ENCODE assay signal across 16 cellular contexts in the genomic region with DNA sequence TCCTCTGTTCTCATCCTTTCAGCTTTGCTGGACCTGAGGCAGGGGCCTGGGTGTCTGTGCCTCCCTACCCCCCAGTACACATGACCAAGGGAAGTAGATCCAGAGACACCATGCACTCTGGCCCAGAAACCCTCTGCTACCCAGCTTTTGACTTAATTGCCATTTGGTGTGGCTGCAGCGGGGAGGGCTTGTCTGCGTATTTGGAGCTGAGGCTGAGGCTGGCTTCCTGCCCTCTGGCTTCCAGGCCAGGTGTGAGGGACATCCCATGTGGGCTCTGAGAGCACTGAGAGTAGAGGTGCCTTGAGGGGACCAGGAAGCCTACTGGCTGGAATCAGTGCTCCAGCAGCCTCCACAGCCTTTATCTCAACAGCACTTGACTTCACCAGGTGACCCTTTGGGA. TPM values are rescaled to one million over a fixed set of nuclear protein-coding genes. Genes with fewer than 3 reads are reported as not detected.
DNase-seq lines count a peak whose midpoint lies in the region; ATAC-seq and TF ChIP-seq lines count a peak whose summit lies in the region.
"Had no signal": no experiment of that assay in that cellular context is flagged by ENCODE, and none has a peak within 500 bp of the region (broad histone marks: within the 10 kb centered on the region; RNA-seq: fewer than 3 reads in every experiment).

No MANE protein-coding gene starts in this region.

- intact Hi-C loops in left ventricle myocardium inferior (cut with micrococcal nuclease) (no loop called here), left cardiac atrium (cut with DNase I) (no loop called here)

- H2BK15ac ChIP-seq in neuronal stem cell (ENCODE audit: low read length): no peak overlapping the region

- H3K36me3 ChIP-seq in left ventricle myocardium inferior (no peaks in the 10 kb centered on the region), neuronal stem cell (replicated peaks in 1 of 2; ENCODE audit: control insufficient read depth in 2 of 2, insufficient read depth in 2 of 2, low read length in 2 of 2) (peaks cover 0 to 27% of the 10 kb centered on the region in 2 donors)

- ATAC-seq in left cardiac atrium: no peak
- ATAC-seq: A549; CD8-positive, alpha-beta T cell; GM12878 had no signal

- H2AK5ac ChIP-seq in neuronal stem cell (ENCODE audit: low read depth, low read length): no peak overlapping the region

- H2BK12ac ChIP-seq in neuronal stem cell (ENCODE audit: low read length): no peak overlapping the region

- no peaks in the 10 kb centered on the region for H3K9me3 ChIP-seq in left ventricle myocardium inferior (replicated peaks)
- H3K9me3 ChIP-seq in neuronal stem cell (replicated peaks in 1 of 2; ENCODE audit: control insufficient read depth in 2 of 2, insufficient read depth in 1 of 2, low read depth in 1 of 2, low read length in 2 of 2): no peaks in the 10 kb centered on the region
- H3K9me3 ChIP-seq: A549 had no signal

- DNase-seq in left ventricle myocardium inferior: no peak
- DNase-seq in left cardiac atrium: no peak
- peak; percentile 46 for DNase-seq in chondrocyte (ENCODE audit: low spot score)
- no peak for DNase-seq in neuronal stem cell (ENCODE audit: low spot score)
- no peak for DNase-seq in SIG-M5 (lab: John Stamatoyannopoulos, UW)
- DNase-seq in OCI-M2 (lab: John Stamatoyannopoulos, UW; ENCODE audit: unreplicated experiment): no peak
- no peak for DNase-seq in NCI-H1694 treated with DMSO at 0.1 percent for 48 hours (lab: John Stamatoyannopoulos, UW)
- DNase-seq: AML-193; Calu3; CD8-positive, alpha-beta T cell; DND-41; EL; H9; IMR-90 had no signal

- peaks cover 3% of the 10 kb centered on the region for H3K79me1 ChIP-seq in neuronal stem cell (ENCODE audit: low read depth, low read length)

- H2BK120ac ChIP-seq in neuronal stem cell (ENCODE audit: low read depth, low read length): no peak overlapping the region

- no peaks in the 10 kb centered on the region for H3K27me3 ChIP-seq in left ventricle myocardium inferior (ENCODE audit: low read depth)
- no peaks in the 10 kb centered on the region for H3K27me3 ChIP-seq in neuronal stem cell (ENCODE audit: control insufficient read depth in 3 of 3, insufficient read depth in 3 of 3, low read depth in 1 of 3, low read length in 3 of 3)

- no peak overlapping the region for H3K4me3 Mint-ChIP-seq in chondrocyte (ENCODE audit: unreplicated experiment)
- H3K4me3 Mint-ChIP-seq: CD8-positive, alpha-beta T cell; H9 had no signal

- no peak overlapping the region for H3K23ac ChIP-seq in neuronal stem cell (ENCODE audit: low read depth, low read length, poor library complexity)

- H3K14ac ChIP-seq in neuronal stem cell (ENCODE audit: low read length): peak overlapping the region; percentile 31

- H3K27me3 Mint-ChIP-seq in chondrocyte (ENCODE audit: low read depth): no peaks in the 10 kb centered on the region

- peaks cover 5% of the 10 kb centered on the region for H3K36me3 Mint-ChIP-seq in chondrocyte (ENCODE audit: low read depth)

- peaks cover 100% of the 10 kb centered on the region for H3K4me1 ChIP-seq in left ventricle myocardium inferior
- peaks cover 7 to 17% of the 10 kb centered on the region in 2 donors for H3K4me1 ChIP-seq in neuronal stem cell (ENCODE audit: control insufficient read depth in 2 of 2, insufficient read depth in 1 of 2, low read depth in 1 of 2, low read length in 2 of 2)

- peak overlapping the region; percentile 40 for H2BK5ac ChIP-seq in neuronal stem cell (ENCODE audit: low read length)

- no peak overlapping the region for H3K9ac ChIP-seq in neuronal stem cell (ENCODE audit: low read depth, low read length, poor library complexity)

- no peak overlapping the region for H4K91ac ChIP-seq in neuronal stem cell (ENCODE audit: low read depth, low read length, poor library complexity)

- H3K9me3 Mint-ChIP-seq in chondrocyte (ENCODE audit: low read depth): no peaks in the 10 kb centered on the region
- H3K9me3 Mint-ChIP-seq: CD8-positive, alpha-beta T cell; H9 had no signal

- WGBS in neuronal stem cell (ENCODE audit: extremely low coverage in 2 of 2, insufficient read length in 2 of 2, insufficient replicate concordance in 1 of 2), 2 donors: no CpG with 5 or more reads among the region's 2 CpGs

- H3K4me3 ChIP-seq in left ventricle myocardium inferior (no peak overlapping the region), neuronal stem cell (ENCODE audit: low read length in 2 of 2) (no peak overlapping the region)
- H3K4me3 ChIP-seq: A549, GM12878 had no signal

- H3K18ac ChIP-seq in neuronal stem cell (ENCODE audit: low read length): no peak overlapping the region

- H3K4ac ChIP-seq in neuronal stem cell (ENCODE audit: low read length): no peak overlapping the region

- H3K4me2 ChIP-seq in neuronal stem cell (ENCODE audit: insufficient read depth, low read length, poor library complexity, severe bottlenecking): no peak overlapping the region
- H3K4me2 ChIP-seq: A549 had no signal

- H3K27ac Mint-ChIP-seq in chondrocyte (ENCODE audit: unreplicated experiment): no peak overlapping the region
- H3K27ac Mint-ChIP-seq: CD8-positive, alpha-beta T cell had no signal

- H3K4me1 Mint-ChIP-seq in chondrocyte (ENCODE audit: low read depth): peaks cover 39% of the 10 kb centered on the region

- TF ChIP-seq CTCF in left ventricle myocardium inferior (IDR thresholded peaks at IDR 0.05; ENCODE audit: borderline replicate concordance): no peak
- no peak for TF ChIP-seq CTCF in chondrocyte (IDR thresholded peaks at IDR 0.05)

- H3K27ac ChIP-seq in left ventricle myocardium inferior (replicated peaks) (peak overlapping the region; percentile 97), neuronal stem cell (replicated peaks; ENCODE audit: low read length) (no peak overlapping the region)
- H3K27ac ChIP-seq: A549 had no signal

- H2AFZ ChIP-seq in neuronal stem cell (ENCODE audit: low read length): no peak overlapping the region

- H4K8ac ChIP-seq in neuronal stem cell (ENCODE audit: low read depth, low read length): no peak overlapping the region

RNA-seq across cellular contexts. Expression of a gene that starts 26.9 kb away (rescaled TPM):
- total RNA-seq in left ventricle myocardium inferior (5.0 TPM), left cardiac atrium (1 to 10 TPM; 5.9 to 6.8 TPM), chondrocyte (7.3 to 12.9 TPM (median 8.7 TPM) in 3 replicates)
- 6.1 TPM for polyA plus RNA-seq in neuronal stem cell (2013, experiment 1 of 2)
- 6.0 TPM for polyA plus RNA-seq in neuronal stem cell (2013, experiment 2 of 2)

RNA-seq across cellular contexts. Expression of a gene that starts 54.9 kb away (rescaled TPM):
- 3.0 TPM for total RNA-seq in left ventricle myocardium inferior
- 1 to 10 TPM; 4.5 to 5.7 TPM for total RNA-seq in left cardiac atrium
- total RNA-seq in chondrocyte: 20.6 to 29.3 TPM (median 22.4 TPM) in 3 replicates
- polyA plus RNA-seq in neuronal stem cell (2013, experiment 1 of 2): 28.0 TPM
- polyA plus RNA-seq in neuronal stem cell (2013, experiment 2 of 2): 27.3 TPM
